In genomic region chr3:46440531-46441294, GRCh38 we compare ENCODE assay signal across 9 cellular contexts. TPM values are rescaled to one million over a fixed set of nuclear protein-coding genes. Genes with fewer than 3 reads are reported as not detected.
DNase-seq lines count a peak whose midpoint lies in the region; ATAC-seq, FAIRE-seq and TF ChIP-seq lines count a peak whose summit lies in the region.
"Had no signal": no experiment of that assay in that cellular context is flagged by ENCODE, and none has a peak within 500 bp of the region (broad histone marks: within the 10 kb centered on the region; RNA-seq: fewer than 3 reads in every experiment).

No MANE protein-coding gene starts in this region.

- no peaks in the 10 kb centered on the region for H3F3A ChIP-seq in SK-N-SH (replicated peaks; ENCODE audit: insufficient read depth)

- no peak overlapping the region for H3K4me2 ChIP-seq in SK-N-SH
- no peak overlapping the region for H3K4me2 ChIP-seq in HepG2 (ENCODE audit: low read depth, low read length)

- no peaks in the 10 kb centered on the region for H3K4me1 ChIP-seq in SK-N-SH (ENCODE audit: control insufficient read depth in 1 of 2, insufficient read depth in 2 of 2, low read depth in 1 of 2, low read length in 1 of 2)
- no peaks in the 10 kb centered on the region for H3K4me1 ChIP-seq in HepG2 (ENCODE audit: insufficient read depth, low read length)

- FAIRE-seq in GM12891 (lab: Jason Lieb, UNC) (peak; percentile 97), HepG2 (lab: Jason Lieb, UNC) (no peak)

- H2AFZ ChIP-seq in SK-N-SH (ENCODE audit: low read depth) (no peak overlapping the region), HepG2 (ENCODE audit: low read length) (no peak overlapping the region)

- peak; percentile 40 for DNase-seq in GM12891 (ENCODE audit: insufficient read length, low spot score)
- DNase-seq in NCI-H524 treated with DMSO at 0.1 percent for 48 hours (lab: John Stamatoyannopoulos, UW) = peak; percentile 51
- DNase-seq in kidney tubule cell (ENCODE audit: low spot score) = peak; percentile 56
- no peak for DNase-seq in NK-92 (lab: John Stamatoyannopoulos, UW; ENCODE audit: unreplicated experiment)
- DNase-seq in SK-N-SH = no peak
- no peak for DNase-seq in NCI-H1930 (lab: John Stamatoyannopoulos, UW)
- DNase-seq in HepG2 (ENCODE audit: low spot score) = no peak

- TF ChIP-seq EP300 in SK-N-SH (IDR thresholded peaks at IDR 0.05; ENCODE audit: borderline replicate concordance in 1 of 2, low read depth in 1 of 2, low read length in 1 of 2) = no peak
- TF ChIP-seq EP300 in HepG2 (IDR thresholded peaks at IDR 0.05; ENCODE audit: low read depth in 2 of 2, low read length in 2 of 2) = no peak
- TF ChIP-seq EP300 in HepG2 (CRISPR knock-in tag; IDR thresholded peaks at IDR 0.05; ENCODE audit: borderline replicate concordance) = no peak

- POLR2A ChIA-PET in SK-N-SH (lab: Yijun Ruan, JAX) = no interaction called here
- POLR2A ChIA-PET in HepG2 (lab: Yijun Ruan, JAX) = no interaction called here

- H3K9me3 ChIP-seq in SK-N-SH (no peaks in the 10 kb centered on the region), HepG2 (ENCODE audit: low read length) (no peaks in the 10 kb centered on the region)

- H3K4me3 ChIP-seq in SK-N-SH (ENCODE audit: low read depth in 2 of 2, low read length in 1 of 2) (no peak overlapping the region), HepG2 (replicated peaks in 1 of 3; ENCODE audit: insufficient read depth in 1 of 3, low read depth in 2 of 3, low read length in 3 of 3) (no peak overlapping the region)
- H3K4me3 ChIP-seq: SK-N-MC had no signal

- TF ChIP-seq RAD21 in SK-N-SH (IDR thresholded peaks at IDR 0.05; ENCODE audit: low read length) (no peak), HepG2 (CRISPR knock-in tag; IDR thresholded peaks at IDR 0.05) (no peak)

- CTCF ChIA-PET in SK-N-SH (lab: Yijun Ruan, JAX) (no interaction called here), HepG2 (lab: Yijun Ruan, JAX; ENCODE audit: low intra/inter-chr PET ratio, low total read pairs) (no interaction called here)

- ATAC-seq in GM21737 (IDR thresholded peaks at IDR 0.05; ENCODE audit: unreplicated experiment) (peak; percentile 83), HepG2 (no peak)

- TF ChIP-seq CTCF in SK-N-SH (IDR thresholded peaks at IDR 0.05) (no peak), HepG2 (CRISPR knock-in tag; IDR thresholded peaks at IDR 0.05) (no peak)

- no peaks in the 10 kb centered on the region for H3K36me3 ChIP-seq in SK-N-SH (replicated peaks in 1 of 2; ENCODE audit: control insufficient read depth in 1 of 2, insufficient read depth in 2 of 2, low read length in 1 of 2)
- no peaks in the 10 kb centered on the region for H3K36me3 ChIP-seq in HepG2 (replicated peaks in 1 of 2; ENCODE audit: control insufficient read depth in 1 of 2, insufficient read depth in 2 of 2, low read length in 2 of 2)

- no TSS peak for BruUV-seq in HepG2 (replicated peaks; lab: Mats Ljungman, UMichigan)

- intact Hi-C loops in HepG2 (cut with micrococcal nuclease; ENCODE audit: unreplicated experiment) = no loop called here

- WGBS in SK-N-SH (ENCODE audit: low lambda C conversion rate) = 24% methylated on average over 4 of the region's 4 CpGs
- WGBS in HepG2 (ENCODE audit: low lambda C conversion rate) = 44% methylated on average over 4 of the region's 4 CpGs

- H3K27ac ChIP-seq in SK-N-SH (ENCODE audit: low read depth in 2 of 2, low read length in 1 of 2) = no peak overlapping the region
- no peak overlapping the region for H3K27ac ChIP-seq in HepG2 (ENCODE audit: extremely low read length, insufficient read depth, low read length)
- H3K27ac ChIP-seq: SK-N-MC had no signal

- TF ChIP-seq POLR2A in GM12891 (IDR thresholded peaks at IDR 0.05; ENCODE audit: low read depth, low read length) (no peak), HepG2 (IDR thresholded peaks at IDR 0.05; ENCODE audit: insufficient read depth in 1 of 2, low read depth in 2 of 2, low read length in 2 of 2) (no peak)

- in situ Hi-C loops in HepG2 (cut with HindIII; ENCODE audit: extremely low pct_ligation_motif_present, low pct_unique_long_range_greater_than_20kb) = no loop called here

- no peaks in the 10 kb centered on the region for H4K20me1 ChIP-seq in SK-N-SH (ENCODE audit: insufficient read depth)
- no peaks in the 10 kb centered on the region for H4K20me1 ChIP-seq in HepG2 (ENCODE audit: insufficient read depth, low read length)

- no peak overlapping the region for H3K9ac ChIP-seq in SK-N-SH
- no peak overlapping the region for H3K9ac ChIP-seq in HepG2 (ENCODE audit: insufficient read depth, low read depth, low read length)

- H3K27me3 ChIP-seq in SK-N-SH (ENCODE audit: insufficient read depth) (no peaks in the 10 kb centered on the region), HepG2 (ENCODE audit: control insufficient read depth in 1 of 2, insufficient read depth in 2 of 2, low read length in 2 of 2) (no peaks in the 10 kb centered on the region)

- H3K79me2 ChIP-seq in SK-N-SH (ENCODE audit: insufficient read depth) = no peaks in the 10 kb centered on the region
- H3K79me2 ChIP-seq in HepG2 (ENCODE audit: insufficient read depth, low read length) = no peaks in the 10 kb centered on the region

- no peaks in the 10 kb centered on the region for H3K9me2 ChIP-seq in SK-N-SH

RNA-seq across cellular contexts. Expression of gene LTF, which starts 24.0 kb away (rescaled TPM):
- not detected for polyA plus RNA-seq in GM12891 (2012; ENCODE audit: low read depth, missing spikeins)
- polyA plus RNA-seq in SK-N-SH (2012; rRNA removed) (not detected in 2 replicates), HepG2 (2011; rRNA removed) (not detected in 2 replicates)
- polyA plus RNA-seq in SK-N-SH (2012; cell fraction: cytosol; rRNA removed) = not detected in 2 replicates
- polyA plus RNA-seq in SK-N-SH (2012; cell fraction: nucleus; rRNA removed) = not detected in 2 replicates
- total RNA-seq in HepG2 (2016; rRNA removed; fragmentation: Illumina TruSeq; extraction: Trizol) = not detected in 2 replicates
- total RNA-seq in HepG2 (2016; cell fraction: cytosol; rRNA removed; fragmentation: Illumina TruSeq; extraction: Trizol; ENCODE audit: low read depth) = not detected in 2 replicates
- total RNA-seq in HepG2 (2016; cell fraction: insoluble cytoplasmic fraction; rRNA removed; fragmentation: Illumina TruSeq; extraction: Trizol) = not detected in 2 replicates
- total RNA-seq in HepG2 (2016; cell fraction: membrane; rRNA removed; fragmentation: Illumina TruSeq; extraction: Trizol) = not detected in 2 replicates
- not detected in 2 replicates for total RNA-seq in HepG2 (2016; cell fraction: nucleus; rRNA removed; fragmentation: Illumina TruSeq; extraction: Trizol)
- not detected in 2 replicates for polyA plus RNA-seq in HepG2 (2011; cell fraction: cytosol; rRNA removed)
- not detected in 2 replicates for polyA plus RNA-seq in HepG2 (2011; cell fraction: nucleus; rRNA removed)
- not detected in 2 replicates for polyA plus RNA-seq in HepG2 (2012)
- polyA plus RNA-seq in HepG2 (2016; cell fraction: cytosol; fragmentation: Illumina TruSeq; extraction: Trizol; ENCODE audit: low read depth) = not detected in 2 replicates
- polyA plus RNA-seq in HepG2 (2016; cell fraction: insoluble cytoplasmic fraction; fragmentation: Illumina TruSeq; extraction: Trizol; ENCODE audit: low read depth) = not detected in 2 replicates
- polyA plus RNA-seq in HepG2 (2016; cell fraction: membrane; fragmentation: Illumina TruSeq; extraction: Trizol; ENCODE audit: low read depth) = not detected in 2 replicates
- polyA plus RNA-seq in HepG2 (2016; cell fraction: nucleus; fragmentation: Illumina TruSeq; extraction: Trizol; ENCODE audit: insufficient read depth, low read depth) = not detected in 2 replicates
- not detected in 2 replicates for polyA minus RNA-seq in HepG2 (2011; rRNA and poly(A)+ RNA removed; ENCODE audit: low replicate concordance)
- not detected in 2 replicates for polyA minus RNA-seq in HepG2 (2011; cell fraction: cytosol; rRNA and poly(A)+ RNA removed)
- polyA minus RNA-seq in HepG2 (2011; cell fraction: nucleus; rRNA and poly(A)+ RNA removed) = not detected in 2 replicates

RNA-seq across cellular contexts. Expression of gene CCRL2, which starts 33.7 kb away (rescaled TPM):
- 1.6 TPM for polyA plus RNA-seq in GM12891 (2012; ENCODE audit: low read depth, missing spikeins)
- not detected in 2 replicates for polyA plus RNA-seq in SK-N-SH (2012; rRNA removed)
- 0.06 TPM in 1 of 2 replicates, not detected in the other for polyA plus RNA-seq in SK-N-SH (2012; cell fraction: cytosol; rRNA removed)
- 0.08 TPM in 1 of 2 replicates, not detected in the other for polyA plus RNA-seq in SK-N-SH (2012; cell fraction: nucleus; rRNA removed)
- not detected in 2 replicates for total RNA-seq in HepG2 (2016; rRNA removed; fragmentation: Illumina TruSeq; extraction: Trizol)
- not detected in 2 replicates for total RNA-seq in HepG2 (2016; cell fraction: cytosol; rRNA removed; fragmentation: Illumina TruSeq; extraction: Trizol; ENCODE audit: low read depth)
- total RNA-seq in HepG2 (2016; cell fraction: insoluble cytoplasmic fraction; rRNA removed; fragmentation: Illumina TruSeq; extraction: Trizol) = not detected in 2 replicates
- total RNA-seq in HepG2 (2016; cell fraction: membrane; rRNA removed; fragmentation: Illumina TruSeq; extraction: Trizol) = not detected in 2 replicates
- total RNA-seq in HepG2 (2016; cell fraction: nucleus; rRNA removed; fragmentation: Illumina TruSeq; extraction: Trizol) = not detected in 2 replicates
- not detected in 2 replicates for polyA plus RNA-seq in HepG2 (2011; rRNA removed)
- not detected in 2 replicates for polyA plus RNA-seq in HepG2 (2011; cell fraction: cytosol; rRNA removed)
- polyA plus RNA-seq in HepG2 (2011; cell fraction: nucleus; rRNA removed) = not detected in 2 replicates
- not detected in 2 replicates for polyA plus RNA-seq in HepG2 (2012)
- polyA plus RNA-seq in HepG2 (2016; cell fraction: cytosol; fragmentation: Illumina TruSeq; extraction: Trizol; ENCODE audit: low read depth) = not detected in 2 replicates
- polyA plus RNA-seq in HepG2 (2016; cell fraction: insoluble cytoplasmic fraction; fragmentation: Illumina TruSeq; extraction: Trizol; ENCODE audit: low read depth) = not detected in 2 replicates
- not detected in 2 replicates for polyA plus RNA-seq in HepG2 (2016; cell fraction: membrane; fragmentation: Illumina TruSeq; extraction: Trizol; ENCODE audit: low read depth)
- polyA plus RNA-seq in HepG2 (2016; cell fraction: nucleus; fragmentation: Illumina TruSeq; extraction: Trizol; ENCODE audit: insufficient read depth, low read depth) = not detected in 2 replicates
- polyA minus RNA-seq in HepG2 (2011; rRNA and poly(A)+ RNA removed; ENCODE audit: low replicate concordance) = 1.0 and 3.6 TPM in 2 replicates
- not detected in 2 replicates for polyA minus RNA-seq in HepG2 (2011; cell fraction: cytosol; rRNA and poly(A)+ RNA removed)
- not detected in 2 replicates for polyA minus RNA-seq in HepG2 (2011; cell fraction: nucleus; rRNA and poly(A)+ RNA removed)

RNA-seq across cellular contexts. Expression of gene RTP3, which starts 57.1 kb away (rescaled TPM):
- polyA plus RNA-seq in GM12891 (2012; ENCODE audit: low read depth, missing spikeins) = not detected
- not detected in 2 replicates for polyA plus RNA-seq in SK-N-SH (2012; rRNA removed)
- polyA plus RNA-seq in SK-N-SH (2012; cell fraction: cytosol; rRNA removed) = not detected in 2 replicates
- polyA plus RNA-seq in SK-N-SH (2012; cell fraction: nucleus; rRNA removed) = not detected in 2 replicates
- total RNA-seq in HepG2 (2016; rRNA removed; fragmentation: Illumina TruSeq; extraction: Trizol) = 0.09 TPM in 1 of 2 replicates, not detected in the other
- not detected in 2 replicates for total RNA-seq in HepG2 (2016; cell fraction: cytosol; rRNA removed; fragmentation: Illumina TruSeq; extraction: Trizol; ENCODE audit: low read depth)
- not detected in 2 replicates for total RNA-seq in HepG2 (2016; cell fraction: insoluble cytoplasmic fraction; rRNA removed; fragmentation: Illumina TruSeq; extraction: Trizol)
- not detected in 2 replicates for total RNA-seq in HepG2 (2016; cell fraction: membrane; rRNA removed; fragmentation: Illumina TruSeq; extraction: Trizol)
- total RNA-seq in HepG2 (2016; cell fraction: nucleus; rRNA removed; fragmentation: Illumina TruSeq; extraction: Trizol) = not detected in 2 replicates
- not detected in 2 replicates for polyA plus RNA-seq in HepG2 (2011; rRNA removed)
- polyA plus RNA-seq in HepG2 (2011; cell fraction: cytosol; rRNA removed) = 0.05 and 0.06 TPM in 2 replicates
- not detected in 2 replicates for polyA plus RNA-seq in HepG2 (2011; cell fraction: nucleus; rRNA removed)
- 0.13 TPM in 1 of 2 replicates, not detected in the other for polyA plus RNA-seq in HepG2 (2012)
- polyA plus RNA-seq in HepG2 (2016; cell fraction: cytosol; fragmentation: Illumina TruSeq; extraction: Trizol; ENCODE audit: low read depth) = not detected in 2 replicates
- not detected in 2 replicates for polyA plus RNA-seq in HepG2 (2016; cell fraction: insoluble cytoplasmic fraction; fragmentation: Illumina TruSeq; extraction: Trizol; ENCODE audit: low read depth)
- polyA plus RNA-seq in HepG2 (2016; cell fraction: membrane; fragmentation: Illumina TruSeq; extraction: Trizol; ENCODE audit: low read depth) = not detected in 2 replicates
- not detected in 2 replicates for polyA plus RNA-seq in HepG2 (2016; cell fraction: nucleus; fragmentation: Illumina TruSeq; extraction: Trizol; ENCODE audit: insufficient read depth, low read depth)
- not detected in 2 replicates for polyA minus RNA-seq in HepG2 (2011; rRNA and poly(A)+ RNA removed; ENCODE audit: low replicate concordance)
- not detected in 2 replicates for polyA minus RNA-seq in HepG2 (2011; cell fraction: cytosol; rRNA and poly(A)+ RNA removed)
- not detected in 2 replicates for polyA minus RNA-seq in HepG2 (2011; cell fraction: nucleus; rRNA and poly(A)+ RNA removed)

Comparison
In these comparisons a context has a peak if more than half of its experiments do, and no peak if none do; other contexts are left out.
1. DNase-seq: peak in GM12891 (single experiment), NCI-H524 treated with DMSO at 0.1 percent for 48 hours (single experiment) and kidney tubule cell (single experiment); none in NK-92 (single experiment), SK-N-SH (single experiment), NCI-H1930 (0 of 2) and HepG2 (single experiment).